Comparison of ENCODE assay signal across 9 cellular contexts in the genomic region with DNA sequence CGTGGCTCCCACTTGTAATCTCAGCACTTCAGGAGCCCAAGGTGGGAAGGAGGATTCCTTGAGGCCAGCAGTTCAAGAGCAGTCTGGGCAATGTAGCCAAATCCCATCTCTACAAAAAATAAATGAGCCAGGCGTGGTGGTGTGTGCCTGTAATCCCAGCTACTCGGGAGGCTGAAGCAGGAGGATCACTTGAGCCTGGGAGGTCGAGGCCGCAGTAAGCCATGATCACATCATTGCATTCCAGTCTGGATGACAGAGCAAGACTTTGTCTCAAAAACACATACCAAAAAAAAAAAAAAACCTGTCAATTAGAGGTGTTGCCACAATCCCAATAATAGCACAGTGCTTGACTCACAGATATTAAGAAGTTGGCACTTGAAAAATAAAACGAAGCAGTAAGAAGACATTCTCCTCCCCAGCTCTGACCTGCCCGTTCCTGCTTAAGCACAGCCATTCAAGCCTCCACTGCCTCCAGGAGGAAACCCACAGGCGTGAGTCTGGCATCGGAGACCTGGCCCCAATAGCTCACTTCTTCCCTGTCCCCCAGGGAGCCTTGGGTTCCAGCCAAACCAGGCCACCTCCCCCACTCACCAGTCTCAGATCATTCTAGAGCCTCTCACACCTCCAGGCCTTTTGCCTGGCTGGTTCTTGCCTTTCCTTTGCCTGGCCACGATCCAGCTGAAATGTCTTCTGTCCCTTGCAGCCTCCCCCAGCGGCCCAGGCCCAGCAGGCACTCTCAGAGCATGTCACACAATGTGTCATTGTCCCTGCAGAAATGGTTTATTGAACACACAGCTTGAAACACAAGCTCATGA. TPM values are rescaled to one million over a fixed set of nuclear protein-coding genes. Genes with fewer than 3 reads are reported as not detected.
DNase-seq lines count a peak whose midpoint lies in the region; ATAC-seq and TF ChIP-seq lines count a peak whose summit lies in the region.
"Had no signal": no experiment of that assay in that cellular context is flagged by ENCODE, and none has a peak within 500 bp of the region (broad histone marks: within the 10 kb centered on the region; RNA-seq: fewer than 3 reads in every experiment).

No MANE protein-coding gene starts in this region.

- H3K4me1 Mint-ChIP-seq in nephron = peaks cover 19% of the 10 kb centered on the region
- H3K4me1 Mint-ChIP-seq in activated T-cell treated with anti-CD3 and anti-CD28 coated beads, Interleukin-2, amount 50 U/mL, for 72 hours (ENCODE audit: low read depth) = peaks cover 14% of the 10 kb centered on the region

- H3K27me3 ChIP-seq in dorsolateral prefrontal cortex = no peaks in the 10 kb centered on the region

- no peak overlapping the region for H3K4me3 Mint-ChIP-seq in nephron
- no peak overlapping the region for H3K4me3 Mint-ChIP-seq in activated T-cell treated with anti-CD3 and anti-CD28 coated beads, Interleukin-2, amount 50 U/mL, for 72 hours
- H3K4me3 Mint-ChIP-seq: activated B cell treated with CpG ODN at 0.5 μM for 24 hours had no signal

- H3K9me3 Mint-ChIP-seq in nephron = no peaks in the 10 kb centered on the region
- no peaks in the 10 kb centered on the region for H3K9me3 Mint-ChIP-seq in activated T-cell treated with anti-CD3 and anti-CD28 coated beads, Interleukin-2, amount 50 U/mL, for 72 hours
- H3K9me3 Mint-ChIP-seq: activated B cell treated with CpG ODN at 0.5 μM for 24 hours had no signal

- H3K4me3 ChIP-seq in dorsolateral prefrontal cortex = no peak overlapping the region

- DNase-seq in DMS153 treated with DMSO at 0.1 percent for 48 hours (lab: John Stamatoyannopoulos, UW; ENCODE audit: unreplicated experiment) = peak; percentile 17
- peak; percentile 34 for DNase-seq in NCI-H2196 treated with DMSO at 0.1 percent for 48 hours (lab: John Stamatoyannopoulos, UW; ENCODE audit: unreplicated experiment)
- peak in 6 of 10 donors; percentile 10 to 59 (median 42) for DNase-seq in dorsolateral prefrontal cortex
- DNase-seq in stimulated activated CD4-positive, alpha-beta T cell treated with anti-CD3 and anti-CD28 coated beads, Interleukin-2, amount 100 ng/mL, for 48 hours = no peak
- DNase-seq in activated T-cell treated with anti-CD3 and anti-CD28 coated beads, Interleukin-2, amount 50 U/mL, for 72 hours = no peak
- DNase-seq in COLO668 (lab: John Stamatoyannopoulos, UW; ENCODE audit: unreplicated experiment) = no peak
- DNase-seq: activated B cell treated with CpG ODN at 0.5 μM for 24 hours had no signal

- peak overlapping the region; percentile 87 to 92 (median 91) for H3K27ac Mint-ChIP-seq in nephron
- H3K27ac Mint-ChIP-seq in activated T-cell treated with anti-CD3 and anti-CD28 coated beads, Interleukin-2, amount 50 U/mL, for 72 hours = no peak overlapping the region
- H3K27ac Mint-ChIP-seq: activated B cell treated with CpG ODN at 0.5 μM for 24 hours had no signal

- H3K27ac ChIP-seq in dorsolateral prefrontal cortex = peak overlapping the region in 18 of 59 donors; percentile 3 to 74 (median 38)

- no peak for ATAC-seq in GM21723 (IDR thresholded peaks at IDR 0.05; ENCODE audit: unreplicated experiment)
- no peak for ATAC-seq in activated T-cell treated with anti-CD3 and anti-CD28 coated beads, Interleukin-2, amount 50 U/mL, for 72 hours (replicated peaks in 1 of 2)

- TF ChIP-seq CTCF in dorsolateral prefrontal cortex (IDR thresholded peaks at IDR 0.05 in 54 of 56, conservative IDR thresholded peaks at IDR 0.05 in 2 of 56; ENCODE audit: low read depth in 1 of 56, partially characterized antibody in 56 of 56) (no peak), nephron (IDR thresholded peaks at IDR 0.05; ENCODE audit: unreplicated experiment in 3 of 3) (no peak)

- H3K27me3 Mint-ChIP-seq in nephron (ENCODE audit: low read depth) = no peaks in the 10 kb centered on the region
- H3K27me3 Mint-ChIP-seq in activated T-cell treated with anti-CD3 and anti-CD28 coated beads, Interleukin-2, amount 50 U/mL, for 72 hours (ENCODE audit: low read depth) = no peaks in the 10 kb centered on the region
- H3K27me3 Mint-ChIP-seq: activated B cell treated with CpG ODN at 0.5 μM for 24 hours had no signal

- intact Hi-C loops in dorsolateral prefrontal cortex (cut with DNase I) = no loop called here

- H3K36me3 Mint-ChIP-seq in nephron (ENCODE audit: low read depth) = peaks cover 4% of the 10 kb centered on the region
- no peaks in the 10 kb centered on the region for H3K36me3 Mint-ChIP-seq in activated T-cell treated with anti-CD3 and anti-CD28 coated beads, Interleukin-2, amount 50 U/mL, for 72 hours (ENCODE audit: insufficient read depth in 2 of 2)

RNA-seq across cellular contexts. Expression of a gene that starts 45.3 kb away (rescaled TPM):
- total RNA-seq in dorsolateral prefrontal cortex = 100 to 1,000 TPM; 214 to 370 (median 288) TPM
- 100 to 1,000 TPM; 118 to 121 TPM for total RNA-seq in activated T-cell treated with anti-CD3 and anti-CD28 coated beads, Interleukin-2, amount 50 U/mL, for 72 hours

Comparison
In these comparisons a context has a peak if more than half of its experiments do, and no peak if none do; other contexts are left out.
1. DNase-seq: peak in DMS153 treated with DMSO at 0.1 percent for 48 hours (single experiment), NCI-H2196 treated with DMSO at 0.1 percent for 48 hours (single experiment) and dorsolateral prefrontal cortex (6 of 10); none in stimulated activated CD4-positive, alpha-beta T cell treated with anti-CD3 and anti-CD28 coated beads, Interleukin-2, amount 100 ng/mL, for 48 hours (0 of 2), activated T-cell treated with anti-CD3 and anti-CD28 coated beads, Interleukin-2, amount 50 U/mL, for 72 hours (0 of 2) and COLO668 (single experiment).